In the genomic region with DNA sequence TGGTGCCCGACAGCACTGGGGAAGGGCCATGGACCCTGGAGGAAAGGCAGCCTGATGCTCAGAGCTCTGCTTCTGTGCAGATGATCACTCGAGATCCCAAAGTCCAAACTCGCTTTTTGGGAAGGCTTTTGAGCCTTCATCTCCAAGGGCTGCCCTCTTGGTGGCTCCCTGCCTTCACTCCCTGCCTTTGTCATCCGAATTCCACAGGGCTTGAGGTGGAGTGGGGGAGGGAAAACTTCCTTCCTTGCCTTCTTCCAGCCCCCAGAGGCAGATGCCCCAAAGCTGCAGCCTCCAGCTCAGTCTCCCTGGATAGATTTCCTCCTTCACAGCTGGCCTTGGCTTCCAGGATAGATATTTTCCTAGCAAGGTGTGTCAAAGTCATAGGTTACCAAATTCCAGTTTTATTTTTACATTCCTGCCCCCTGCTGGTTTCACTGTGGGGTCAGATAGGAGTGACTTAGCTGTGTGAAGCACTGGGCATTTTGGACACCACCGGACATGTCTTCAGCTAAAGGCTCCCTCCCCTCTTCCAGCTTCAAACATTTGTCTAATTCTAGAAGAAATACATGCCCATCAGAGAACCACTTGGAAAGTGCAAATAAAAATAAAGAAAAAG, we compare ENCODE assay signal across 18 cellular contexts.
A peak's percentile ranks its signal among the peaks of the same experiment; 100 is the strongest.
DNase-seq lines count a peak whose midpoint lies in the region; ATAC-seq and TF ChIP-seq lines count a peak whose summit lies in the region.
"Had no signal": no experiment of that assay in that cellular context is flagged by ENCODE, and none has a peak within 500 bp of the region (broad histone marks: within the 10 kb centered on the region; RNA-seq: fewer than 3 reads in every experiment).

No MANE protein-coding gene starts in this region.

- H2BK5ac ChIP-seq in IMR-90 (ENCODE audit: low read depth, low read length, poor library complexity, severe bottlenecking) = no peak overlapping the region

- H4K8ac ChIP-seq in IMR-90 (ENCODE audit: low read depth in 2 of 2, low read length in 2 of 2) = no peak overlapping the region

- no peaks in the 10 kb centered on the region for H3K36me3 ChIP-seq in IMR-90 (ENCODE audit: control insufficient read depth, insufficient read depth, low read length)
- H3K36me3 ChIP-seq in mucosa of descending colon (ENCODE audit: low read depth) = no peaks in the 10 kb centered on the region
- H3K36me3 ChIP-seq in CD4-positive, alpha-beta memory T cell (ENCODE audit: insufficient read depth, low read length) = no peaks in the 10 kb centered on the region
- H3K36me3 ChIP-seq: heart right ventricle, MG63 had no signal

- H4K20me1 ChIP-seq in IMR-90 (ENCODE audit: insufficient read depth, low read length) = no peaks in the 10 kb centered on the region

- H3K18ac ChIP-seq in IMR-90 (ENCODE audit: low read depth, low read length) = no peak overlapping the region

- H4K91ac ChIP-seq in IMR-90 (ENCODE audit: insufficient read depth, low read depth, low read length) = no peak overlapping the region

- no peak overlapping the region for H2BK15ac ChIP-seq in IMR-90 (ENCODE audit: low read depth, low read length)

- H3K36me3 Mint-ChIP-seq in CD4-positive, alpha-beta memory T cell = no peaks in the 10 kb centered on the region
- H3K36me3 Mint-ChIP-seq: CD8-positive, alpha-beta T cell had no signal

- in situ Hi-C loops in IMR-90 (cut with MboI; ENCODE audit: low sequenced_read_pairs) = no loop called here

- H2AK5ac ChIP-seq in IMR-90 (ENCODE audit: low read depth, low read length) = no peak overlapping the region

- POLR2A ChIA-PET in IMR-90 (lab: Charles Lee; ENCODE audit: unreplicated experiment) = no interaction called here
- POLR2A ChIA-PET in CD4-positive, alpha-beta memory T cell (lab: Charles Lee; ENCODE audit: partially characterized antibody) = no interaction called here

- no peak overlapping the region for H3K4me2 ChIP-seq in IMR-90 (ENCODE audit: low read depth, low read length)

- no peak overlapping the region for H2BK20ac ChIP-seq in IMR-90 (ENCODE audit: low read depth, low read length)

- no peak overlapping the region for H3K14ac ChIP-seq in IMR-90 (replicated peaks; ENCODE audit: low read depth, low read length)

- H3K4ac ChIP-seq in IMR-90 (ENCODE audit: low read depth, low read length) = no peak overlapping the region

- H3K9me1 ChIP-seq in IMR-90 (ENCODE audit: insufficient read depth, low read length) = no peaks in the 10 kb centered on the region

- no peak overlapping the region for H3K4me3 Mint-ChIP-seq in CD4-positive, alpha-beta memory T cell
- H3K4me3 Mint-ChIP-seq: activated CD8-positive, alpha-beta T cell treated with anti-CD3 and anti-CD28 coated beads, Interleukin-2, amount 10 ng/mL, durations not matched to agents 7 days and 5 days; CD8-positive, alpha-beta T cell; nephron; T-helper 2 cell treated with Interferon-gamma antibody and Interleukin-4, amounts not matched to agents 5 μg/mL and 100 μg/mL, for 36 hours had no signal

- peaks cover 6 to 15% (median 9%) of the 10 kb centered on the region in 4 donors for H3K4me1 Mint-ChIP-seq in CD4-positive, alpha-beta memory T cell
- H3K4me1 Mint-ChIP-seq: nephron had no signal

- no peak overlapping the region for H3K56ac ChIP-seq in IMR-90 (ENCODE audit: extremely low read depth, insufficient read depth, low read length)

- H3K27ac Mint-ChIP-seq in CD4-positive, alpha-beta memory T cell = peak overlapping the region in 1 of 7 donors; percentile 25
- H3K27ac Mint-ChIP-seq: activated CD8-positive, alpha-beta T cell treated with anti-CD3 and anti-CD28 coated beads, Interleukin-2, amount 10 ng/mL, durations not matched to agents 7 days and 5 days; CD8-positive, alpha-beta T cell; nephron; T-helper 2 cell treated with Interferon-gamma antibody and Interleukin-4, amounts not matched to agents 5 μg/mL and 100 μg/mL, for 36 hours had no signal

- peaks cover 23% of the 10 kb centered on the region for H3K27me3 ChIP-seq in IMR-90 (ENCODE audit: control insufficient read depth, insufficient read depth, low read length)
- H3K27me3 ChIP-seq in CD4-positive, alpha-beta memory T cell (ENCODE audit: insufficient read depth, low read length) = no peaks in the 10 kb centered on the region
- H3K27me3 ChIP-seq: MG63 had no signal

- no peaks in the 10 kb centered on the region for H3K9me3 Mint-ChIP-seq in CD4-positive, alpha-beta memory T cell
- H3K9me3 Mint-ChIP-seq: CD8-positive, alpha-beta T cell; nephron; T-helper 2 cell treated with Interferon-gamma antibody and Interleukin-4, amounts not matched to agents 5 μg/mL and 100 μg/mL, for 36 hours had no signal

- CTCF ChIA-PET in IMR-90 (lab: Yijun Ruan, JAX) = no interaction called here
- CTCF ChIA-PET in CD4-positive, alpha-beta memory T cell (lab: Charles Lee; ENCODE audit: partially characterized antibody) = interaction anchor here (1.0 to 2.1 kb wide), 3 partner anchors 9 to 209 kb away, joined by 3 to 6 read pairs (median 3); no protein-coding TSS in a partner anchor

- H3K27ac ChIP-seq in IMR-90 (ENCODE audit: insufficient read depth, low read length) = no peak overlapping the region
- no peak overlapping the region for H3K27ac ChIP-seq in CD4-positive, alpha-beta memory T cell (ENCODE audit: low read depth, low read length)
- H3K27ac ChIP-seq: heart right ventricle, HL-60, skin epidermis had no signal

- H2AK9ac ChIP-seq in IMR-90 (replicated peaks; ENCODE audit: low read depth, low read length, poor library complexity) = peak overlapping the region; percentile 6

- WGBS in IMR-90 (ENCODE audit: extremely low coverage in 2 of 2, insufficient read length in 1 of 2), 2 experiments = no CpG with 5 or more reads among the region's 5 CpGs

- no peak for TF ChIP-seq POLR2A in IMR-90 (IDR thresholded peaks at IDR 0.05; ENCODE audit: low read depth, low read length)

- peaks cover 0 to 1% of the 10 kb centered on the region in 2 donors for H3K27me3 Mint-ChIP-seq in CD4-positive, alpha-beta memory T cell

- no peaks in the 10 kb centered on the region for H3K9me3 ChIP-seq in IMR-90 (ENCODE audit: control insufficient read depth, insufficient read depth, low read length)
- H3K9me3 ChIP-seq in mucosa of descending colon = no peaks in the 10 kb centered on the region
- no peaks in the 10 kb centered on the region for H3K9me3 ChIP-seq in CD4-positive, alpha-beta memory T cell (ENCODE audit: control insufficient read depth in 1 of 2, low read length in 2 of 2)
- H3K9me3 ChIP-seq: heart right ventricle, MG63 had no signal

- no peak overlapping the region for H4K5ac ChIP-seq in IMR-90 (ENCODE audit: low read depth, low read length)

- no peak overlapping the region for H2AFZ ChIP-seq in IMR-90 (replicated peaks; ENCODE audit: low read length, poor library complexity)

- no peaks in the 10 kb centered on the region for H3K4me1 ChIP-seq in IMR-90 (ENCODE audit: control insufficient read depth, insufficient read depth, low read length)
- H3K4me1 ChIP-seq in mucosa of descending colon (ENCODE audit: low read depth) = no peaks in the 10 kb centered on the region
- no peaks in the 10 kb centered on the region for H3K4me1 ChIP-seq in CD4-positive, alpha-beta memory T cell (ENCODE audit: insufficient read depth, low read length)

- no peak overlapping the region for H2BK120ac ChIP-seq in IMR-90 (ENCODE audit: low read depth, low read length)

- H3K79me1 ChIP-seq in IMR-90 (ENCODE audit: low read depth in 1 of 2, low read length in 2 of 2) = no peaks in the 10 kb centered on the region

- no peak for TF ChIP-seq RAD21 in IMR-90 (IDR thresholded peaks at IDR 0.05; ENCODE audit: low read length)

- no peak overlapping the region for H3K23ac ChIP-seq in IMR-90 (ENCODE audit: low read depth, low read length)

- BruUV-seq in IMR-90 (replicated peaks; lab: Mats Ljungman, UMichigan) = no TSS peak

- H3K4me3 ChIP-seq in GM12865 (ENCODE audit: low read depth, low read length) = no peak overlapping the region
- H3K4me3 ChIP-seq in IMR-90 (ENCODE audit: insufficient read depth, low read depth, low read length) = no peak overlapping the region
- no peak overlapping the region for H3K4me3 ChIP-seq in choroid plexus epithelial cell (ENCODE audit: low read depth, low read length)
- no peak overlapping the region for H3K4me3 ChIP-seq in mucosa of descending colon
- no peak overlapping the region for H3K4me3 ChIP-seq in CD4-positive, alpha-beta memory T cell (ENCODE audit: low read length in 2 of 2)
- H3K4me3 ChIP-seq: heart right ventricle, MG63, skin epidermis had no signal

- dilution Hi-C loops in IMR-90 (cut with HindIII; ENCODE audit: low sequenced_read_pairs, unreplicated experiment) = no loop called here

- no peak for TF ChIP-seq CTCF in GM12865 (IDR thresholded peaks at IDR 0.05; ENCODE audit: insufficient read depth, low read depth, low read length, missing control alignments)
- TF ChIP-seq CTCF in IMR-90 (conservative IDR thresholded peaks at IDR 0.05; ENCODE audit: low read depth, low read length) = 0 out of 2 replicates have a peak, but pooled peaks have one; percentile 1
- TF ChIP-seq CTCF in choroid plexus epithelial cell (conservative IDR thresholded peaks at IDR 0.05; ENCODE audit: low read depth, low read length) = peak; percentile 7
- no peak for TF ChIP-seq CTCF in mucosa of descending colon (IDR thresholded peaks at IDR 0.05)

- no peak overlapping the region for H3K9ac ChIP-seq in IMR-90 (ENCODE audit: low read depth, low read length)

- intact Hi-C loops in IMR-90 (cut with micrococcal nuclease) (no loop called here), mucosa of descending colon (cut with DNase I, micrococcal nuclease) (no loop called here)
- intact Hi-C loops in CD4-positive, alpha-beta memory T cell (cut with micrococcal nuclease) = loop anchor here (1.0 kb wide), 1 partner anchor 209 kb away; no protein-coding TSS in a partner anchor

- DNase-seq in GM12865 (ENCODE audit: low read depth) (peak; percentile 14), IMR-90 (no peak), choroid plexus epithelial cell (ENCODE audit: low read depth) (no peak), mucosa of descending colon (peak in 1 of 3 donors; percentile 27), ureter (ENCODE audit: low spot score) (no peak), OCI-M1 (lab: John Stamatoyannopoulos, UW) (no peak)
- no peak for DNase-seq in CD4-positive, alpha-beta memory T cell
- DNase-seq: activated CD8-positive, alpha-beta T cell treated with anti-CD3 and anti-CD28 coated beads, Interleukin-2, amount 10 ng/mL, durations not matched to agents 7 days and 5 days; activated gamma-delta T cell; CD8-positive, alpha-beta T cell; heart right ventricle; MG63; NCI-H2171 treated with DMSO at 0.1 percent for 48 hours; substantia nigra had no signal

- no peak for ATAC-seq in IMR-90 (ENCODE audit: low read depth)
- peak; percentile 14 for ATAC-seq in mucosa of descending colon
- ATAC-seq: activated CD8-positive, alpha-beta T cell treated with anti-CD3 and anti-CD28 coated beads, Interleukin-2, amount 10 ng/mL, durations not matched to agents 7 days and 5 days; CD8-positive, alpha-beta T cell; heart right ventricle had no signal

Comparison
In these comparisons a context has a peak if more than half of its experiments do, and no peak if none do; other contexts are left out.
1. CTCF ChIP-seq: peak in IMR-90 (single experiment) and choroid plexus epithelial cell (single experiment); none in GM12865 (single experiment) and mucosa of descending colon (single experiment).